ENCODE assay signal across 8 cellular contexts in genomic region chr17:4498461-4499397, GRCh38. TPM values are rescaled to one million over a fixed set of nuclear protein-coding genes. Genes with fewer than 3 reads are reported as not detected.
DNase-seq lines count a peak whose midpoint lies in the region; ATAC-seq, FAIRE-seq and TF ChIP-seq lines count a peak whose summit lies in the region.

Gene SPNS2, plus strand, starts transcription at chr17:4498881. Its CDS starts 167 bp downstream, at chr17:4499048.

- H3K4me2 ChIP-seq in DOHH2 (ENCODE audit: low read length) (peak within 1 kb of the TSS; percentile 42), OCI-LY7 (ENCODE audit: low read length) (peak within 1 kb of the TSS; percentile 60)

- H3K79me2 ChIP-seq in DOHH2 (ENCODE audit: control insufficient read depth, low read length) (no peaks in the 10 kb centered on the region), OCI-LY7 (ENCODE audit: insufficient read depth, low read depth, low read length) (no peaks in the 10 kb centered on the region)

- no peaks in the 10 kb centered on the region for H3K9me2 ChIP-seq in DOHH2 (replicated peaks; ENCODE audit: control insufficient read depth, low read length)
- H3K9me2 ChIP-seq in OCI-LY7 (ENCODE audit: insufficient read depth, low read length) = no peaks in the 10 kb centered on the region

- H3K27me3 ChIP-seq in DOHH2 (ENCODE audit: control insufficient read depth, low read length) = peaks cover 65% of the 10 kb centered on the region

- intact Hi-C loops in OCI-LY7 (cut with micrococcal nuclease; ENCODE audit: unreplicated experiment) = no loop called here

- H3K4me1 Mint-ChIP-seq in nephron = peaks cover 16% of the 10 kb centered on the region
- H3K4me1 Mint-ChIP-seq in stimulated activated naive CD8-positive, alpha-beta T cell treated with anti-CD3 and anti-CD28 coated beads, Interleukin-15, amount 100 ng/mL, for 72 hours = peaks cover 37% of the 10 kb centered on the region

- POLR2A ChIA-PET in OCI-LY7 (lab: Charles Lee) = interaction anchor here (0.6 to 1.2 kb wide), 3 partner anchors 17 to 69 kb away, joined by 3 to 5 read pairs (median 4); no protein-coding TSS in a partner anchor

- peaks cover 66% of the 10 kb centered on the region for H3K27me3 Mint-ChIP-seq in nephron (ENCODE audit: low read depth)
- peaks cover 36% of the 10 kb centered on the region for H3K27me3 Mint-ChIP-seq in stimulated activated naive CD8-positive, alpha-beta T cell treated with anti-CD3 and anti-CD28 coated beads, Interleukin-15, amount 100 ng/mL, for 72 hours

- no TSS peak for BruUV-seq in OCI-LY7 (replicated peaks; lab: Mats Ljungman, UMichigan)

- H3K36me3 Mint-ChIP-seq in nephron (ENCODE audit: low read depth) = no peaks in the 10 kb centered on the region

- H3F3A ChIP-seq in DOHH2 (ENCODE audit: control insufficient read depth, insufficient read depth) = 0 out of 2 replicates have a peak, but pooled peaks cover 3% of the 10 kb centered on the region

- peak within 1 kb of the TSS; percentile 29 for H3K4me3 ChIP-seq in DOHH2 (ENCODE audit: low read length)
- H3K4me3 ChIP-seq in OCI-LY7 (ENCODE audit: low read depth, low read length, poor library complexity, severe bottlenecking) = peak within 1 kb of the TSS; percentile 52

- no peaks in the 10 kb centered on the region for H3K9me3 ChIP-seq in DOHH2 (ENCODE audit: control insufficient read depth, insufficient read depth, low read length)
- no peaks in the 10 kb centered on the region for H3K9me3 ChIP-seq in OCI-LY7 (ENCODE audit: low read length)

- peak within 1 kb of the TSS; percentile 77 to 89 (median 89) for H3K27ac Mint-ChIP-seq in nephron
- H3K27ac Mint-ChIP-seq in stimulated activated naive CD8-positive, alpha-beta T cell treated with anti-CD3 and anti-CD28 coated beads, Interleukin-15, amount 100 ng/mL, for 72 hours = peak within 1 kb of the TSS in 1 of 2 donors; percentile 78

- H3K9me3 Mint-ChIP-seq in nephron = no peaks in the 10 kb centered on the region
- H3K9me3 Mint-ChIP-seq in stimulated activated naive CD8-positive, alpha-beta T cell treated with anti-CD3 and anti-CD28 coated beads, Interleukin-15, amount 100 ng/mL, for 72 hours = no peaks in the 10 kb centered on the region

- H3K27ac ChIP-seq in DOHH2 (ENCODE audit: low read depth, low read length) = no peak within 1 kb of the TSS
- H3K27ac ChIP-seq in OCI-LY7 (ENCODE audit: low read depth, low read length, poor library complexity, severe bottlenecking) = no peak within 1 kb of the TSS

- H3K36me3 ChIP-seq in DOHH2 (ENCODE audit: control insufficient read depth, low read length) (no peaks in the 10 kb centered on the region), OCI-LY7 (ENCODE audit: insufficient read depth, low read length) (no peaks in the 10 kb centered on the region)

- peaks cover 32% of the 10 kb centered on the region for H3K4me1 ChIP-seq in DOHH2 (ENCODE audit: control insufficient read depth, low read length)
- peaks cover 44% of the 10 kb centered on the region for H3K4me1 ChIP-seq in OCI-LY7 (ENCODE audit: insufficient read depth, low read length, poor library complexity, severe bottlenecking)

- FAIRE-seq in frontal cortex (lab: Jason Lieb, UNC) = no peak

- H4K20me1 ChIP-seq in DOHH2 (ENCODE audit: control insufficient read depth, insufficient read depth, low read depth, low read length) (no peaks in the 10 kb centered on the region), OCI-LY7 (ENCODE audit: insufficient read depth, low read length) (no peaks in the 10 kb centered on the region)

- peak within 1 kb of the TSS; percentile 79 to 88 (median 82) for H3K4me3 Mint-ChIP-seq in nephron
- peak within 1 kb of the TSS; percentile 71 to 78 for H3K4me3 Mint-ChIP-seq in stimulated activated naive CD8-positive, alpha-beta T cell treated with anti-CD3 and anti-CD28 coated beads, Interleukin-15, amount 100 ng/mL, for 72 hours

- H2AFZ ChIP-seq in OCI-LY7 (ENCODE audit: low read length) = peak within 1 kb of the TSS; percentile 9; the same call in 1 of the 2 replicates

- DNase-seq in OCI-LY7 (ENCODE audit: low spot score) (peak; percentile 85), activated gamma-delta T cell (lab: John Stamatoyannopoulos, UW) (peak; percentile 41), frontal cortex (ENCODE audit: low spot score in 2 of 2) (peak; percentile 98 to 99), H4 (ENCODE audit: low spot score) (no peak)
- peak; percentile 55 to 64 for DNase-seq in stimulated activated naive CD8-positive, alpha-beta T cell treated with anti-CD3 and anti-CD28 coated beads, Interleukin-15, amount 100 ng/mL, for 72 hours

- no peak for TF ChIP-seq CTCF in DOHH2 (IDR thresholded peaks at IDR 0.05; ENCODE audit: low read depth, low read length, poor library complexity, severe bottlenecking)
- TF ChIP-seq CTCF in OCI-LY7 (conservative IDR thresholded peaks at IDR 0.05; ENCODE audit: low read length) = peak; percentile 29; the same call in 1 of the 2 replicates
- no peak for TF ChIP-seq CTCF in nephron (IDR thresholded peaks at IDR 0.05; ENCODE audit: unreplicated experiment in 3 of 3)

- peak; percentile 55 for ATAC-seq in HG03095 (IDR thresholded peaks at IDR 0.05; ENCODE audit: unreplicated experiment)
- ATAC-seq in stimulated activated naive CD8-positive, alpha-beta T cell treated with anti-CD3 and anti-CD28 coated beads, Interleukin-15, amount 100 ng/mL, for 72 hours = peak; percentile 83

- CTCF ChIA-PET in OCI-LY7 (lab: Charles Lee; ENCODE audit: unreplicated experiment) = no interaction called here

RNA-seq across cellular contexts. Expression of gene SPNS2, which starts in this region (rescaled TPM):
- total RNA-seq in OCI-LY7 (2014; rRNA removed; shearing (Covaris generic)) = 1.1 and 5.4 TPM in 2 replicates
- 1.6 TPM in 2 replicates for total RNA-seq in OCI-LY7 (2022)
- total RNA-seq in frontal cortex = 11.0 TPM
- total RNA-seq in H4 (2014; rRNA removed; shearing (Covaris generic)) = 0.06 and 0.52 TPM in 2 replicates
